Comparison of ENCODE assay signal across 8 cellular contexts in the genomic region with DNA sequence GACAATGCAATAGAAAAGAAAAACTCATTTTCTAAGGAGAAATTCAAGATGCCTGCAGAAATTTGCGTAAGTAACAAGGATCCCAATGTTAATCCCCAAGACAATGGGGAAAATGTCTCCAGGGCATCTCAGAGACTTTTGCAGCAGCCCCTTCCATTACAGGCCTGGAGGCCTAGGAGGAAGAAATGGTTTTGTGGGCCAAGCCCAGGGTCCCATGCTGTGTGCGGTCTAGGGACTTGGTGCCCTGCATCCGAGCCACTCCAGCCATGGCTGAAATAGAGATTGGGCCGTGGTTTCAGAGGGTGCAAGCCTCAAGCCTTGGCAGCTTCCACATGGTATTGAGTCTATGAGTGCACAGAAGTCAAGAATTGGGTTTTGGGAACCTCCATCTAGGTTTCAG.
"Had no signal": no experiment of that assay in that cellular context is flagged by ENCODE, and none has a peak within 500 bp of the region (broad histone marks: within the 10 kb centered on the region; RNA-seq: fewer than 3 reads in every experiment).

No MANE protein-coding gene starts in this region.

- DNase-seq: GDM1, GF-D8 had no signal

- FAIRE-seq: G401.6, GM12878, GM12891, GM12892, GM18507, GM19239 had no signal

- H3K4me3 ChIP-seq: GM12878 had no signal

- ATAC-seq: GM12878 had no signal
